In genomic region chr4:87119965-87120364, GRCh38 we compare ENCODE assay signal across 16 cellular contexts.
DNase-seq lines count a peak whose midpoint lies in the region; ATAC-seq and TF ChIP-seq lines count a peak whose summit lies in the region.
"Had no signal": no experiment of that assay in that cellular context is flagged by ENCODE, and none has a peak within 500 bp of the region (broad histone marks: within the 10 kb centered on the region; RNA-seq: fewer than 3 reads in every experiment).

No MANE protein-coding gene starts in this region.

- H3K4me3 Mint-ChIP-seq in activated CD8-positive, alpha-beta T cell treated with anti-CD3 and anti-CD28 coated beads for 36 hours, result no peak overlapping the region
- H3K4me3 Mint-ChIP-seq in activated CD8-positive, alpha-beta T cell treated with anti-CD3 and anti-CD28 coated beads, Interleukin-2, amount 10 ng/mL, durations not matched to agents 7 days and 5 days, result no peak overlapping the region
- H3K4me3 Mint-ChIP-seq: immature natural killer cell; natural killer cell treated with Interleukin-12 subunit alpha and Interleukin-12 subunit beta and Interleukin-15 and Interleukin-18, amount 100 ng/mL, for 72 hours; stimulated activated memory B cell treated with anti-CD40 and anti-IgM and Interleukin-4, amounts not matched to agents 10 μg/mL and 1 μg/mL and 100 μg/mL, for 72 hours had no signal

- peak overlapping the region; percentile 52 for H3K27ac Mint-ChIP-seq in activated CD8-positive, alpha-beta T cell treated with anti-CD3 and anti-CD28 coated beads for 36 hours
- no peak overlapping the region for H3K27ac Mint-ChIP-seq in activated CD8-positive, alpha-beta T cell treated with anti-CD3 and anti-CD28 coated beads, Interleukin-2, amount 10 ng/mL, durations not matched to agents 7 days and 5 days
- H3K27ac Mint-ChIP-seq: stimulated activated memory B cell treated with anti-CD40 and anti-IgM and Interleukin-4, amounts not matched to agents 10 μg/mL and 1 μg/mL and 100 μg/mL, for 72 hours had no signal

- H3K9me3 ChIP-seq in right cardiac atrium (ENCODE audit: control insufficient read depth, low read length), result no peaks in the 10 kb centered on the region
- H3K9me3 ChIP-seq: A549 had no signal

- POLR2A ChIA-PET in activated CD8-positive, alpha-beta T cell treated with anti-CD3 and anti-CD28 coated beads for 36 hours (lab: Charles Lee), result interaction anchor here (0.6 kb wide), 1 partner anchor 467 kb away, joined by 3 read pairs; no protein-coding TSS in a partner anchor
- POLR2A ChIA-PET in activated CD8-positive, alpha-beta T cell treated with anti-CD3 and anti-CD28 coated beads, Interleukin-2, amount 10 ng/mL, durations not matched to agents 7 days and 5 days (lab: Charles Lee), result no interaction called here

- H3K4me1 ChIP-seq in right cardiac atrium (ENCODE audit: control insufficient read depth, insufficient read depth, low read length), result peaks cover 14% of the 10 kb centered on the region
- H3K4me1 ChIP-seq: A549 had no signal

- CTCF ChIA-PET in activated CD8-positive, alpha-beta T cell treated with anti-CD3 and anti-CD28 coated beads for 36 hours (lab: Charles Lee), result interaction anchor here (1.5 to 2.3 kb wide), 2 partner anchors 27 to 198 kb away, joined by 3 to 10 read pairs; no protein-coding TSS in a partner anchor
- CTCF ChIA-PET in activated CD8-positive, alpha-beta T cell treated with anti-CD3 and anti-CD28 coated beads, Interleukin-2, amount 10 ng/mL, durations not matched to agents 7 days and 5 days (lab: Charles Lee), result interaction anchor here (1.1 kb wide), 1 partner anchor 27 kb away, joined by 6 read pairs; no protein-coding TSS in a partner anchor

- H3K27me3 Mint-ChIP-seq in activated CD8-positive, alpha-beta T cell treated with anti-CD3 and anti-CD28 coated beads for 36 hours, result no peaks in the 10 kb centered on the region
- H3K27me3 Mint-ChIP-seq in activated CD8-positive, alpha-beta T cell treated with anti-CD3 and anti-CD28 coated beads, Interleukin-2, amount 10 ng/mL, durations not matched to agents 7 days and 5 days (ENCODE audit: low read depth), result no peaks in the 10 kb centered on the region
- H3K27me3 Mint-ChIP-seq: natural killer cell treated with Interleukin-12 subunit alpha and Interleukin-12 subunit beta and Interleukin-15 and Interleukin-18, amount 100 ng/mL, for 72 hours; stimulated activated memory B cell treated with anti-CD40 and anti-IgM and Interleukin-4, amounts not matched to agents 10 μg/mL and 1 μg/mL and 100 μg/mL, for 72 hours had no signal

- peak overlapping the region; percentile 19 for H3K4me3 ChIP-seq in right cardiac atrium (ENCODE audit: low read length)
- H3K4me3 ChIP-seq: A549 had no signal

- TF ChIP-seq CTCF in activated CD8-positive, alpha-beta T cell treated with anti-CD3 and anti-CD28 coated beads for 36 hours (IDR thresholded peaks at IDR 0.05), result no peak
- no peak for TF ChIP-seq CTCF in VCaP (conservative IDR thresholded peaks at IDR 0.05)

- intact Hi-C loops in activated CD8-positive, alpha-beta T cell treated with anti-CD3 and anti-CD28 coated beads for 36 hours (cut with micrococcal nuclease), result no loop called here
- intact Hi-C loops in right cardiac atrium (cut with DNase I), result no loop called here

- ATAC-seq in activated CD8-positive, alpha-beta T cell treated with anti-CD3 and anti-CD28 coated beads for 36 hours, result no peak
- ATAC-seq in activated CD8-positive, alpha-beta T cell treated with anti-CD3 and anti-CD28 coated beads, Interleukin-2, amount 10 ng/mL, durations not matched to agents 7 days and 5 days, result no peak
- ATAC-seq in right cardiac atrium, result no peak
- ATAC-seq in HG03571 (IDR thresholded peaks at IDR 0.05; ENCODE audit: unreplicated experiment), result no peak
- ATAC-seq: A549; stimulated activated memory B cell treated with anti-CD40 and anti-IgM and Interleukin-4, amounts not matched to agents 10 μg/mL and 1 μg/mL and 100 μg/mL, for 72 hours had no signal

- H3K4me1 Mint-ChIP-seq in activated CD8-positive, alpha-beta T cell treated with anti-CD3 and anti-CD28 coated beads for 36 hours (ENCODE audit: low read depth), result peaks cover 15% of the 10 kb centered on the region
- H3K4me1 Mint-ChIP-seq in activated CD8-positive, alpha-beta T cell treated with anti-CD3 and anti-CD28 coated beads, Interleukin-2, amount 10 ng/mL, durations not matched to agents 7 days and 5 days (ENCODE audit: low read depth), result peaks cover 5% of the 10 kb centered on the region

- peaks cover 25% of the 10 kb centered on the region for H3K36me3 Mint-ChIP-seq in activated CD8-positive, alpha-beta T cell treated with anti-CD3 and anti-CD28 coated beads for 36 hours (ENCODE audit: low read depth)
- H3K36me3 Mint-ChIP-seq in activated CD8-positive, alpha-beta T cell treated with anti-CD3 and anti-CD28 coated beads, Interleukin-2, amount 10 ng/mL, durations not matched to agents 7 days and 5 days (ENCODE audit: low read depth), result peaks cover 47% of the 10 kb centered on the region
- H3K36me3 Mint-ChIP-seq: natural killer cell treated with Interleukin-12 subunit alpha and Interleukin-12 subunit beta and Interleukin-15 and Interleukin-18, amount 100 ng/mL, for 72 hours had no signal

- H3K27ac ChIP-seq in VCaP (peak overlapping the region; percentile 88), right cardiac atrium (ENCODE audit: low read length) (peak overlapping the region; percentile 86), temporal lobe (ENCODE audit: low read depth, low read length) (peak overlapping the region; percentile 58)
- H3K27ac ChIP-seq: A549 had no signal

- no peaks in the 10 kb centered on the region for H3K27me3 ChIP-seq in right cardiac atrium (ENCODE audit: control insufficient read depth, insufficient read depth)

- H3K9me3 Mint-ChIP-seq in activated CD8-positive, alpha-beta T cell treated with anti-CD3 and anti-CD28 coated beads for 36 hours, result no peaks in the 10 kb centered on the region
- no peaks in the 10 kb centered on the region for H3K9me3 Mint-ChIP-seq in activated CD8-positive, alpha-beta T cell treated with anti-CD3 and anti-CD28 coated beads, Interleukin-2, amount 10 ng/mL, durations not matched to agents 7 days and 5 days (ENCODE audit: insufficient read depth)
- H3K9me3 Mint-ChIP-seq: immature natural killer cell; natural killer cell treated with Interleukin-12 subunit alpha and Interleukin-12 subunit beta and Interleukin-15 and Interleukin-18, amount 100 ng/mL, for 72 hours; stimulated activated memory B cell treated with anti-CD40 and anti-IgM and Interleukin-4, amounts not matched to agents 10 μg/mL and 1 μg/mL and 100 μg/mL, for 72 hours had no signal

- 62% methylated on average over 5 of the region's 5 CpGs for WGBS in right cardiac atrium

- no peak for DNase-seq in activated CD8-positive, alpha-beta T cell treated with anti-CD3 and anti-CD28 coated beads for 36 hours
- DNase-seq in activated CD8-positive, alpha-beta T cell treated with anti-CD3 and anti-CD28 coated beads, Interleukin-2, amount 10 ng/mL, durations not matched to agents 7 days and 5 days, result no peak
- no peak for DNase-seq in right cardiac atrium
- no peak for DNase-seq in putamen (ENCODE audit: low spot score)
- DNase-seq in GOT3 (lab: John Stamatoyannopoulos, UW), result no peak
- DNase-seq: DND-41; erythroblast; immature natural killer cell; NCI-H146; NK-92 treated with Interleukin-12 subunit alpha and Interleukin-12 subunit beta, amount 100 ng/mL, for 24 hours had no signal
